Comparison of ENCODE assay signal across 8 cellular contexts in genomic region chr3:49013738-49014660, GRCh38. TPM values are rescaled to one million over a fixed set of nuclear protein-coding genes. Genes with fewer than 3 reads are reported as not detected.
DNase-seq lines count a peak whose midpoint lies in the region; ATAC-seq and TF ChIP-seq lines count a peak whose summit lies in the region.

No MANE protein-coding gene starts in this region.

- no peak overlapping the region for H2BK12ac ChIP-seq in mesenchymal stem cell (ENCODE audit: low read length in 2 of 2)

- no peak overlapping the region for H3K23ac ChIP-seq in mesenchymal stem cell (ENCODE audit: low read length in 2 of 2)

- H3K27me3 ChIP-seq in OCI-LY1 (ENCODE audit: insufficient read depth, low read length) (no peaks in the 10 kb centered on the region), mesenchymal stem cell (ENCODE audit: control insufficient read depth in 1 of 2, insufficient read depth in 1 of 2, low read length in 2 of 2) (no peaks in the 10 kb centered on the region)

- WGBS in mesenchymal stem cell, result 91% methylated on average over 23 of the region's 24 CpGs

- ATAC-seq in GM18858 (IDR thresholded peaks at IDR 0.05; ENCODE audit: unreplicated experiment), result no peak

- H3K27ac ChIP-seq in OCI-LY1 (ENCODE audit: low read depth, low read length, poor library complexity, severe bottlenecking) (no peak overlapping the region), mesenchymal stem cell (ENCODE audit: low read length, poor library complexity, severe bottlenecking) (no peak overlapping the region)

- DNase-seq in activated gamma-delta T cell treated with Interleukin-2 at 50 U/mL for 16 hours (peak; percentile 50), activated gamma-delta T cell (lab: John Stamatoyannopoulos, UW) (no peak), astrocyte of the cerebellum (ENCODE audit: low read depth) (no peak), mesenchymal stem cell (peak; percentile 50), NCI-H446 treated with DMSO at 0.1 percent for 48 hours (lab: John Stamatoyannopoulos, UW) (no peak), mesenteric fat pad (ENCODE audit: low spot score) (no peak)

- in situ Hi-C loops in astrocyte of the cerebellum (cut with HindIII; ENCODE audit: low sequenced_read_pairs), result no loop called here

- H3K9ac ChIP-seq in OCI-LY1 (ENCODE audit: low read length) (no peak overlapping the region), mesenchymal stem cell (ENCODE audit: low read length) (no peak overlapping the region)

- peaks cover 18% of the 10 kb centered on the region for H3K79me1 ChIP-seq in mesenchymal stem cell (replicated peaks; ENCODE audit: low read length, poor library complexity, severe bottlenecking)

- H3K36me3 ChIP-seq in OCI-LY1 (ENCODE audit: insufficient read depth, low read length) (peaks cover 47% of the 10 kb centered on the region), mesenchymal stem cell (ENCODE audit: control insufficient read depth in 1 of 2, insufficient read depth in 2 of 2, low read depth in 1 of 2, low read length in 2 of 2) (peaks cover 61 to 64% of the 10 kb centered on the region in 2 experiments)

- TF ChIP-seq CTCF in OCI-LY1 (IDR thresholded peaks at IDR 0.05; ENCODE audit: low read length), result peak; percentile 79
- peak; percentile 79 for TF ChIP-seq CTCF in astrocyte of the cerebellum (IDR thresholded peaks at IDR 0.05; ENCODE audit: low read depth, low read length, missing control alignments)

- 0 out of 2 replicates have a peak, but pooled peaks cover 8% of the 10 kb centered on the region for H3F3A ChIP-seq in OCI-LY1 (ENCODE audit: insufficient read depth, low read length)

- H2AFZ ChIP-seq in OCI-LY1 (ENCODE audit: low read length) (no peak overlapping the region), mesenchymal stem cell (ENCODE audit: low read depth, low read length) (no peak overlapping the region)

- H3K4ac ChIP-seq in mesenchymal stem cell (ENCODE audit: low read depth in 1 of 2, low read length in 2 of 2), result no peak overlapping the region

- H2AK5ac ChIP-seq in mesenchymal stem cell (ENCODE audit: low read length, severe bottlenecking), result no peak overlapping the region

- H2BK120ac ChIP-seq in mesenchymal stem cell (ENCODE audit: low read depth, low read length), result no peak overlapping the region

- H3K14ac ChIP-seq in mesenchymal stem cell (ENCODE audit: low read length in 2 of 2), result no peak overlapping the region

- H3K4me3 ChIP-seq in OCI-LY1 (ENCODE audit: low read depth, low read length, poor library complexity, severe bottlenecking), result no peak overlapping the region
- H3K4me3 ChIP-seq in astrocyte of the cerebellum (ENCODE audit: low read depth, low read length), result no peak overlapping the region
- no peak overlapping the region for H3K4me3 ChIP-seq in mesenchymal stem cell (ENCODE audit: insufficient read depth in 1 of 2, low read depth in 1 of 2, low read length in 2 of 2)

- H4K20me1 ChIP-seq in OCI-LY1 (ENCODE audit: insufficient read depth, low read length), result no peaks in the 10 kb centered on the region

- H4K8ac ChIP-seq in mesenchymal stem cell (ENCODE audit: low read length), result no peak overlapping the region

- no peak overlapping the region for H4K91ac ChIP-seq in mesenchymal stem cell (ENCODE audit: low read length)

- no peaks in the 10 kb centered on the region for H3K9me2 ChIP-seq in OCI-LY1 (ENCODE audit: low read depth, low read length)

- peaks cover 15% of the 10 kb centered on the region for H3K4me1 ChIP-seq in OCI-LY1 (ENCODE audit: insufficient read depth, low read length, severe bottlenecking)
- H3K4me1 ChIP-seq in mesenchymal stem cell (ENCODE audit: control insufficient read depth, insufficient read depth, low read depth, low read length), result peaks cover 38% of the 10 kb centered on the region

- H3K18ac ChIP-seq in mesenchymal stem cell (ENCODE audit: low read depth in 1 of 2, low read length in 2 of 2), result no peak overlapping the region

- H3K4me2 ChIP-seq in OCI-LY1 (ENCODE audit: low read length) (no peak overlapping the region), mesenchymal stem cell (ENCODE audit: low read length, poor library complexity, severe bottlenecking) (no peak overlapping the region)

- H3K79me2 ChIP-seq in OCI-LY1 (ENCODE audit: insufficient read depth, low read length), result no peaks in the 10 kb centered on the region

- no peak overlapping the region for H2BK5ac ChIP-seq in mesenchymal stem cell (ENCODE audit: low read depth, low read length, poor library complexity, severe bottlenecking)

- H3K9me3 ChIP-seq in OCI-LY1 (ENCODE audit: low read length), result no peaks in the 10 kb centered on the region
- no peaks in the 10 kb centered on the region for H3K9me3 ChIP-seq in mesenchymal stem cell (ENCODE audit: control insufficient read depth, low read length)

- no peak overlapping the region for H2BK15ac ChIP-seq in mesenchymal stem cell (ENCODE audit: low read depth, poor library complexity, severe bottlenecking)

RNA-seq across cellular contexts. Expression of gene DALRD3, which starts 4.4 kb away (rescaled TPM):
- polyA plus RNA-seq in mesenchymal stem cell (2013, experiment 1 of 2), result 35.4 TPM
- 34.8 TPM for polyA plus RNA-seq in mesenchymal stem cell (2013, experiment 2 of 2)
- 16.0 TPM for total RNA-seq in mesenteric fat pad

RNA-seq across cellular contexts. Expression of gene WDR6, which starts 6.8 kb away (rescaled TPM):
- polyA plus RNA-seq in mesenchymal stem cell (2013, experiment 1 of 2), result 54.8 TPM
- polyA plus RNA-seq in mesenchymal stem cell (2013, experiment 2 of 2), result 51.7 TPM
- total RNA-seq in mesenteric fat pad, result 104 TPM

RNA-seq across cellular contexts. Expression of gene NDUFAF3, which starts 7.9 kb away (rescaled TPM):
- polyA plus RNA-seq in mesenchymal stem cell (2013, experiment 1 of 2), result 113 TPM
- polyA plus RNA-seq in mesenchymal stem cell (2013, experiment 2 of 2), result 116 TPM
- total RNA-seq in mesenteric fat pad, result 102 TPM

RNA-seq across cellular contexts. Expression of gene IMPDH2, which starts 15.2 kb away (rescaled TPM):
- polyA plus RNA-seq in mesenchymal stem cell (2013, experiment 1 of 2), result 136 TPM
- polyA plus RNA-seq in mesenchymal stem cell (2013, experiment 2 of 2), result 134 TPM
- 123 TPM for total RNA-seq in mesenteric fat pad

RNA-seq across cellular contexts. Expression of gene P4HTM, which starts 24.0 kb away (rescaled TPM):
- 19.1 TPM for polyA plus RNA-seq in mesenchymal stem cell (2013, experiment 1 of 2)
- polyA plus RNA-seq in mesenchymal stem cell (2013, experiment 2 of 2), result 19.3 TPM
- total RNA-seq in mesenteric fat pad, result 16.2 TPM

Comparison
In these comparisons a context has a peak if more than half of its experiments do, and no peak if none do; other contexts are left out.
1. DNase-seq: peak in activated gamma-delta T cell treated with Interleukin-2 at 50 U/mL for 16 hours (single experiment) and mesenchymal stem cell (single experiment); none in activated gamma-delta T cell (single experiment), astrocyte of the cerebellum (single experiment), NCI-H446 treated with DMSO at 0.1 percent for 48 hours (single experiment) and mesenteric fat pad (single experiment).